In genomic region chr10:119319161-119319919, GRCh38 we compare ENCODE assay signal across 25 cellular contexts.
A peak's percentile ranks its signal among the peaks of the same experiment; 100 is the strongest.
DNase-seq lines count a peak whose midpoint lies in the region; ATAC-seq and TF ChIP-seq lines count a peak whose summit lies in the region.
"Had no signal": no experiment of that assay in that cellular context is flagged by ENCODE, and none has a peak within 500 bp of the region (broad histone marks: within the 10 kb centered on the region; RNA-seq: fewer than 3 reads in every experiment).

No MANE protein-coding gene starts in this region.

- H3K36me3 Mint-ChIP-seq in MCF 10A (ENCODE audit: insufficient read depth, unreplicated experiment) (no peaks in the 10 kb centered on the region), endodermal cell (ENCODE audit: low read depth) (no peaks in the 10 kb centered on the region)
- no peaks in the 10 kb centered on the region for H3K36me3 Mint-ChIP-seq in activated naive CD4-positive, alpha-beta T cell treated with anti-CD3 and anti-CD28 coated beads, Interleukin-2, amount 10 ng/mL, durations not matched to agents 7 days and 5 days
- H3K36me3 Mint-ChIP-seq: activated CD4-positive, alpha-beta memory T cell treated with anti-CD3 and anti-CD28 coated beads for 36 hours had no signal

- 77% methylated on average over 16 of the region's 16 CpGs for WGBS in mammary epithelial cell (ENCODE audit: low coverage, missing lambda C conversion rate)
- 83% methylated on average over 16 of the region's 16 CpGs for WGBS in mesenchymal stem cell
- WGBS in thyroid gland, 2 donors: 68 to 73% methylated on average over 16 of the region's 16 CpGs
- WGBS in gastroesophageal sphincter (ENCODE audit: low coverage in 1 of 2), 2 donors: 75% methylated on average over 6 of the region's 16 CpGs; no CpG with 5 or more reads in 1 of the 2 donors
- WGBS in endodermal cell (ENCODE audit: insufficient coverage in 1 of 2, insufficient read length in 1 of 2), 2 experiments: 84 to 98% methylated on average over 10 to 16 of the region's 16 CpGs

- H3K4ac ChIP-seq in mesenchymal stem cell (ENCODE audit: low read depth in 1 of 2, low read length in 2 of 2): peak overlapping the region; percentile 17 to 82

- H3K9me3 ChIP-seq in mammary epithelial cell (replicated peaks; ENCODE audit: insufficient read depth, low read length): no peaks in the 10 kb centered on the region
- peaks cover 5% of the 10 kb centered on the region for H3K9me3 ChIP-seq in WERI-Rb-1 (ENCODE audit: severe bottlenecking)
- no peaks in the 10 kb centered on the region for H3K9me3 ChIP-seq in mesenchymal stem cell (ENCODE audit: control insufficient read depth, low read length)
- H3K9me3 ChIP-seq in thyroid gland: no peaks in the 10 kb centered on the region
- H3K9me3 ChIP-seq in gastroesophageal sphincter: no peaks in the 10 kb centered on the region
- peaks cover 5% of the 10 kb centered on the region for H3K9me3 ChIP-seq in endodermal cell (ENCODE audit: control insufficient read depth, low read length)
- H3K9me3 ChIP-seq: breast epithelium, left lung, MG63, mucosa of descending colon had no signal

- H3K79me1 ChIP-seq in mesenchymal stem cell (replicated peaks; ENCODE audit: low read length, poor library complexity, severe bottlenecking): peaks cover 22% of the 10 kb centered on the region

- H3K4me2 ChIP-seq in mammary epithelial cell (ENCODE audit: insufficient read depth, low read depth, low read length) (no peak overlapping the region), mesenchymal stem cell (ENCODE audit: low read length, poor library complexity, severe bottlenecking) (no peak overlapping the region)

- H3K9ac ChIP-seq in mammary epithelial cell (ENCODE audit: insufficient read depth, low read length) (no peak overlapping the region), mesenchymal stem cell (ENCODE audit: low read length) (no peak overlapping the region), endodermal cell (ENCODE audit: extremely low read depth, low read length, poor library complexity, severe bottlenecking) (no peak overlapping the region)

- H2AFZ ChIP-seq in mammary epithelial cell (ENCODE audit: low read depth, low read length) (no peak overlapping the region), mesenchymal stem cell (ENCODE audit: low read depth, low read length) (no peak overlapping the region)

- POLR2A ChIA-PET in MCF 10A (lab: Yijun Ruan, JAX): interaction anchor here (2.0 kb wide), 1 partner anchor 112 kb away, joined by 6 read pairs; the partner anchor contains the start of gene GRK5

- no peaks in the 10 kb centered on the region for H4K20me1 ChIP-seq in mammary epithelial cell (ENCODE audit: insufficient read depth, low read length)

- H3K36me3 ChIP-seq in mammary epithelial cell (ENCODE audit: insufficient read depth, low read length) (no peaks in the 10 kb centered on the region), WERI-Rb-1 (no peaks in the 10 kb centered on the region), mesenchymal stem cell (ENCODE audit: control insufficient read depth in 1 of 2, insufficient read depth in 2 of 2, low read depth in 1 of 2, low read length in 2 of 2) (no peaks in the 10 kb centered on the region), thyroid gland (no peaks in the 10 kb centered on the region), gastroesophageal sphincter (no peaks in the 10 kb centered on the region), endodermal cell (ENCODE audit: control insufficient read depth, insufficient read depth, low read length) (no peaks in the 10 kb centered on the region)
- H3K36me3 ChIP-seq: breast epithelium, left lung, MG63 had no signal

- H2AK5ac ChIP-seq in mesenchymal stem cell (ENCODE audit: low read length, severe bottlenecking): peak overlapping the region; percentile 45

- H4K8ac ChIP-seq in mesenchymal stem cell (ENCODE audit: low read length): no peak overlapping the region

- H3K23ac ChIP-seq in mesenchymal stem cell (ENCODE audit: low read length in 2 of 2): no peak overlapping the region

- intact Hi-C loops in MCF 10A (cut with micrococcal nuclease): no loop called here
- intact Hi-C loops in mammary epithelial cell (cut with micrococcal nuclease): no loop called here
- intact Hi-C loops in thyroid gland (cut with DNase I): loop anchor here (5.0 kb wide), 1 partner anchor 112 kb away; the partner anchor contains the start of gene GRK5

- peaks cover 33% of the 10 kb centered on the region for H3K4me1 ChIP-seq in mammary epithelial cell (ENCODE audit: insufficient read depth, low read length)
- peaks cover 61% of the 10 kb centered on the region for H3K4me1 ChIP-seq in mesenchymal stem cell (ENCODE audit: control insufficient read depth, insufficient read depth, low read depth, low read length)
- H3K4me1 ChIP-seq in thyroid gland: peaks cover 40 to 61% of the 10 kb centered on the region in 2 donors
- peaks cover 0 to 70% (median 44%) of the 10 kb centered on the region in 3 donors for H3K4me1 ChIP-seq in gastroesophageal sphincter
- H3K4me1 ChIP-seq in endodermal cell (ENCODE audit: control insufficient read depth, insufficient read depth, low read length): peaks cover 25% of the 10 kb centered on the region
- H3K4me1 ChIP-seq: breast epithelium had no signal

- peak overlapping the region in 1 of 2 experiments; percentile 85 for H3K14ac ChIP-seq in mesenchymal stem cell (ENCODE audit: low read length in 2 of 2)

- H3K27me3 Mint-ChIP-seq in MCF 10A (ENCODE audit: insufficient read depth, unreplicated experiment) (no peaks in the 10 kb centered on the region), endodermal cell (ENCODE audit: insufficient read depth) (no peaks in the 10 kb centered on the region)
- peaks cover 57% of the 10 kb centered on the region for H3K27me3 Mint-ChIP-seq in activated naive CD4-positive, alpha-beta T cell treated with anti-CD3 and anti-CD28 coated beads, Interleukin-2, amount 10 ng/mL, durations not matched to agents 7 days and 5 days
- H3K27me3 Mint-ChIP-seq: activated CD4-positive, alpha-beta memory T cell treated with anti-CD3 and anti-CD28 coated beads for 36 hours; stimulated activated memory B cell treated with anti-CD40 and anti-IgM and Interleukin-4, amounts not matched to agents 10 μg/mL and 1 μg/mL and 100 μg/mL, for 72 hours had no signal

- dilution Hi-C loops in mammary epithelial cell (cut with HindIII; ENCODE audit: low sequenced_read_pairs): no loop called here

- H3K27ac Mint-ChIP-seq in MCF 10A (ENCODE audit: low read depth, unreplicated experiment) (no peak overlapping the region), endodermal cell (no peak overlapping the region)
- no peak overlapping the region for H3K27ac Mint-ChIP-seq in activated naive CD4-positive, alpha-beta T cell treated with anti-CD3 and anti-CD28 coated beads, Interleukin-2, amount 10 ng/mL, durations not matched to agents 7 days and 5 days
- H3K27ac Mint-ChIP-seq: activated CD4-positive, alpha-beta memory T cell treated with anti-CD3 and anti-CD28 coated beads for 36 hours; activated naive CD8-positive, alpha-beta T cell treated with anti-CD3 and anti-CD28 coated beads, Interleukin-2, amount 50 U/mL, for 24 hours had no signal

- TF ChIP-seq EP300 in gastroesophageal sphincter (IDR thresholded peaks at IDR 0.05): no peak

- H3K18ac ChIP-seq in mesenchymal stem cell (ENCODE audit: low read depth in 1 of 2, low read length in 2 of 2): peak overlapping the region in 1 of 2 experiments; percentile 54

- no peaks in the 10 kb centered on the region for H3K9me3 Mint-ChIP-seq in MCF 10A (ENCODE audit: unreplicated experiment)
- H3K9me3 Mint-ChIP-seq in activated naive CD4-positive, alpha-beta T cell treated with anti-CD3 and anti-CD28 coated beads, Interleukin-2, amount 10 ng/mL, durations not matched to agents 7 days and 5 days: no peaks in the 10 kb centered on the region
- H3K9me3 Mint-ChIP-seq in endodermal cell: peaks cover 5% of the 10 kb centered on the region
- H3K9me3 Mint-ChIP-seq: activated CD4-positive, alpha-beta memory T cell treated with anti-CD3 and anti-CD28 coated beads for 36 hours; activated naive CD8-positive, alpha-beta T cell treated with anti-CD3 and anti-CD28 coated beads, Interleukin-2, amount 50 U/mL, for 24 hours had no signal

- H2BK5ac ChIP-seq in mesenchymal stem cell (ENCODE audit: low read depth, low read length, poor library complexity, severe bottlenecking): no peak overlapping the region

- H3K4me3 ChIP-seq in mammary epithelial cell (replicated peaks in 1 of 3; ENCODE audit: insufficient read depth in 1 of 3, low read depth in 2 of 3, low read length in 3 of 3): no peak overlapping the region
- H3K4me3 ChIP-seq in WERI-Rb-1 (ENCODE audit: low read depth, low read length): no peak overlapping the region
- H3K4me3 ChIP-seq in mesenchymal stem cell (ENCODE audit: insufficient read depth in 1 of 2, low read depth in 1 of 2, low read length in 2 of 2): no peak overlapping the region
- no peak overlapping the region for H3K4me3 ChIP-seq in thyroid gland (replicated peaks in 1 of 3)
- H3K4me3 ChIP-seq in gastroesophageal sphincter: no peak overlapping the region
- H3K4me3 ChIP-seq in endodermal cell (ENCODE audit: low read length): no peak overlapping the region
- H3K4me3 ChIP-seq: breast epithelium, heart right ventricle, left lung, MG63, mucosa of descending colon had no signal

- in situ Hi-C loops in mammary epithelial cell (cut with MboI; ENCODE audit: low sequenced_read_pairs in 2 of 2): no loop called here

- H4K91ac ChIP-seq in mesenchymal stem cell (ENCODE audit: low read length): peak overlapping the region; percentile 3

- H2BK120ac ChIP-seq in mesenchymal stem cell (ENCODE audit: low read depth, low read length): no peak overlapping the region

- no peak overlapping the region for H3K4me3 Mint-ChIP-seq in MCF 10A (ENCODE audit: unreplicated experiment)
- H3K4me3 Mint-ChIP-seq in activated naive CD4-positive, alpha-beta T cell treated with anti-CD3 and anti-CD28 coated beads, Interleukin-2, amount 10 ng/mL, durations not matched to agents 7 days and 5 days: no peak overlapping the region
- no peak overlapping the region for H3K4me3 Mint-ChIP-seq in endodermal cell
- H3K4me3 Mint-ChIP-seq: activated CD4-positive, alpha-beta memory T cell treated with anti-CD3 and anti-CD28 coated beads for 36 hours; activated naive CD8-positive, alpha-beta T cell treated with anti-CD3 and anti-CD28 coated beads, Interleukin-2, amount 50 U/mL, for 24 hours; stimulated activated memory B cell treated with anti-CD40 and anti-IgM and Interleukin-4, amounts not matched to agents 10 μg/mL and 1 μg/mL and 100 μg/mL, for 72 hours had no signal

- no peak for ATAC-seq in gastroesophageal sphincter
- ATAC-seq: activated naive CD8-positive, alpha-beta T cell treated with anti-CD3 and anti-CD28 coated beads, Interleukin-2, amount 50 U/mL, for 24 hours; left lung; mucosa of descending colon; stimulated activated memory B cell treated with anti-CD40 and anti-IgM and Interleukin-4, amounts not matched to agents 10 μg/mL and 1 μg/mL and 100 μg/mL, for 72 hours had no signal

- no peaks in the 10 kb centered on the region for H3K79me2 ChIP-seq in mammary epithelial cell (ENCODE audit: insufficient read depth, low read length)

- peak overlapping the region in 1 of 2 experiments; percentile 68 for H2BK12ac ChIP-seq in mesenchymal stem cell (ENCODE audit: low read length in 2 of 2)

- peak; percentile 72 for DNase-seq in MCF 10A (ENCODE audit: unreplicated experiment)
- DNase-seq in mammary epithelial cell: no peak
- no peak for DNase-seq in WERI-Rb-1
- no peak for DNase-seq in mesenchymal stem cell
- no peak for DNase-seq in thyroid gland
- no peak for DNase-seq in activated naive CD4-positive, alpha-beta T cell treated with anti-CD3 and anti-CD28 coated beads, Interleukin-2, amount 10 ng/mL, durations not matched to agents 7 days and 5 days
- DNase-seq in endodermal cell: no peak
- DNase-seq: 8988T; activated CD4-positive, alpha-beta memory T cell treated with anti-CD3 and anti-CD28 coated beads for 36 hours; activated CD4-positive, CD25-positive, alpha-beta regulatory T cell; activated naive CD8-positive, alpha-beta T cell treated with anti-CD3 and anti-CD28 coated beads, Interleukin-2, amount 50 U/mL, for 24 hours; cortex of kidney; DND-41; left lung; MG63; mucosa of descending colon; NCI-H1436; NCI-H510A treated with DMSO at 0.1 percent for 48 hours; small intestine; stimulated activated CD4-positive, alpha-beta T cell treated with anti-CD3 and anti-CD28 coated beads, Interleukin-2, amount 100 ng/mL, for 24 hours; T-helper 9 cell had no signal

- no peak overlapping the region for H3K27ac ChIP-seq in mammary epithelial cell (ENCODE audit: insufficient read depth, low read depth, low read length)
- H3K27ac ChIP-seq in WERI-Rb-1: peak overlapping the region; percentile 70
- H3K27ac ChIP-seq in mesenchymal stem cell (ENCODE audit: low read length, poor library complexity, severe bottlenecking): no peak overlapping the region
- peak overlapping the region in 2 of 3 donors; percentile 56 to 65 for H3K27ac ChIP-seq in thyroid gland
- no peak overlapping the region for H3K27ac ChIP-seq in gastroesophageal sphincter
- no peak overlapping the region for H3K27ac ChIP-seq in endodermal cell (ENCODE audit: low read depth, low read length)
- H3K27ac ChIP-seq: breast epithelium, left lung had no signal

- TF ChIP-seq POLR2A in thyroid gland (IDR thresholded peaks at IDR 0.05): no peak
- TF ChIP-seq POLR2A in gastroesophageal sphincter (IDR thresholded peaks at IDR 0.05): no peak

- H3K27me3 ChIP-seq in mammary epithelial cell (ENCODE audit: insufficient read depth, low read length): no peaks in the 10 kb centered on the region
- no peaks in the 10 kb centered on the region for H3K27me3 ChIP-seq in WERI-Rb-1 (ENCODE audit: insufficient read depth, low read depth, severe bottlenecking)
- H3K27me3 ChIP-seq in mesenchymal stem cell (ENCODE audit: control insufficient read depth in 1 of 2, insufficient read depth in 1 of 2, low read length in 2 of 2): no peaks in the 10 kb centered on the region
- no peaks in the 10 kb centered on the region for H3K27me3 ChIP-seq in thyroid gland
- H3K27me3 ChIP-seq in gastroesophageal sphincter: no peaks in the 10 kb centered on the region
- no peaks in the 10 kb centered on the region for H3K27me3 ChIP-seq in endodermal cell (ENCODE audit: control insufficient read depth, insufficient read depth, low read length, poor library complexity, severe bottlenecking)
- H3K27me3 ChIP-seq: breast epithelium, heart right ventricle, left lung, MG63 had no signal

- peaks cover 36% of the 10 kb centered on the region for H3K4me1 Mint-ChIP-seq in MCF 10A (ENCODE audit: insufficient read depth, unreplicated experiment)
- peaks cover 23% of the 10 kb centered on the region for H3K4me1 Mint-ChIP-seq in activated naive CD4-positive, alpha-beta T cell treated with anti-CD3 and anti-CD28 coated beads, Interleukin-2, amount 10 ng/mL, durations not matched to agents 7 days and 5 days
- H3K4me1 Mint-ChIP-seq in endodermal cell: peaks cover 46% of the 10 kb centered on the region

- TF ChIP-seq CTCF in MCF 10A (IDR thresholded peaks at IDR 0.05; ENCODE audit: unreplicated experiment) (no peak), mammary epithelial cell (conservative IDR thresholded peaks at IDR 0.05 in 1 of 2, IDR thresholded peaks at IDR 0.05 in 1 of 2; ENCODE audit: extremely low read depth in 1 of 2, insufficient read depth in 1 of 2, low read depth in 1 of 2, low read length in 2 of 2) (no peak), WERI-Rb-1 (IDR thresholded peaks at IDR 0.05; ENCODE audit: low read depth, low read length) (no peak), thyroid gland (IDR thresholded peaks at IDR 0.05) (no peak), gastroesophageal sphincter (IDR thresholded peaks at IDR 0.05) (no peak), endodermal cell (conservative IDR thresholded peaks at IDR 0.05) (no peak)

- BruUV-seq in MCF 10A (replicated peaks; lab: Mats Ljungman, UMichigan) (no TSS peak), mammary epithelial cell (replicated peaks; lab: Mats Ljungman, UMichigan) (no TSS peak)

- CTCF ChIA-PET in MCF 10A (lab: Yijun Ruan, JAX) (interaction anchor here (0.7 kb wide), 1 partner anchor 236 kb away, joined by 4 read pairs; no protein-coding TSS in a partner anchor), mammary epithelial cell (lab: Charles Lee; ENCODE audit: low non-redundant PET) (no interaction called here)
- CTCF ChIA-PET in activated naive CD4-positive, alpha-beta T cell treated with anti-CD3 and anti-CD28 coated beads, Interleukin-2, amount 10 ng/mL, durations not matched to agents 7 days and 5 days (lab: Charles Lee): interaction anchor here (1.2 to 1.8 kb wide), 2 partner anchors 13 to 119 kb away, joined by 4 read pairs; no protein-coding TSS in a partner anchor

- no peak overlapping the region for H2BK15ac ChIP-seq in mesenchymal stem cell (ENCODE audit: low read depth, poor library complexity, severe bottlenecking)

Comparison
In these comparisons a context has a peak if more than half of its experiments do, and no peak if none do; other contexts are left out.
1. H3K27ac ChIP-seq: peak in WERI-Rb-1 (single experiment) and thyroid gland (2 of 3); none in mammary epithelial cell (single experiment), mesenchymal stem cell (single experiment), gastroesophageal sphincter (0 of 4) and endodermal cell (single experiment).